Comparison of ENCODE assay signal across 1 cellular context in genomic region chr2:240884221-240884620, GRCh38.
TF ChIP-seq lines count a peak whose summit lies in the region.

No MANE protein-coding gene starts in this region.

TF ChIP-seq in IMR-90, 13 proteins besides CTCF, POLR2A, EP300 and RAD21:
- TF ChIP-seq FOS (IDR thresholded peaks at IDR 0.05; ENCODE audit: low read depth, low read length) (no peak), ELK1 (IDR thresholded peaks at IDR 0.05; ENCODE audit: borderline replicate concordance, low read depth, low read length) (no peak), MAFK (IDR thresholded peaks at IDR 0.05; ENCODE audit: low read depth, low read length) (no peak), MAZ (IDR thresholded peaks at IDR 0.05; ENCODE audit: borderline replicate concordance, low read depth, low read length) (no peak), RCOR1 (IDR thresholded peaks at IDR 0.05; ENCODE audit: insufficient replicate concordance, low read length) (no peak)
